Comparison of ENCODE assay signal across 1 cellular context in the genomic region with DNA sequence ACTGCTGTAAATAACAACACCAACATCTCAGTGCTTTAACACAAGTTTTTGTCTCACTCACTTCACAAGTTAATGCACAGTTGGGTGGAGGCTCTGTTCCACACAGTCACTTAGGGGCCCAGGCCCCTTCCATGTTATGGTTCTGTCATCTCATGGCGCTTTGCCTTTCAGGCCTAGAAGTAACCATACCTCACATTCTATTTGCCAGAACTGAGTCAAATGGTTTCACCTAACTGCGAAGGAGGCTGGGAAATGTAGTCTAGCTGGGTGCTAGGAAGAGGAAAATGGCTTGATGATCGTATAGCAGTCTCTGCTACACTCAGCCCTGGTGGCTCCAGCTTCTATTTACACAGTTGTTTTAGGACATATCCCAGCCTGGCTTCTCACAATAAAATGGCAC.
TF ChIP-seq lines count a peak whose summit lies in the region.

No MANE protein-coding gene starts in this region.

TF ChIP-seq in K562, 482 proteins besides CTCF, POLR2A, EP300 and RAD21:
- no peak for TF ChIP-seq ZNF444 (CRISPR knock-in tag; IDR thresholded peaks at IDR 0.05)
- TF ChIP-seq, protein P1, sequence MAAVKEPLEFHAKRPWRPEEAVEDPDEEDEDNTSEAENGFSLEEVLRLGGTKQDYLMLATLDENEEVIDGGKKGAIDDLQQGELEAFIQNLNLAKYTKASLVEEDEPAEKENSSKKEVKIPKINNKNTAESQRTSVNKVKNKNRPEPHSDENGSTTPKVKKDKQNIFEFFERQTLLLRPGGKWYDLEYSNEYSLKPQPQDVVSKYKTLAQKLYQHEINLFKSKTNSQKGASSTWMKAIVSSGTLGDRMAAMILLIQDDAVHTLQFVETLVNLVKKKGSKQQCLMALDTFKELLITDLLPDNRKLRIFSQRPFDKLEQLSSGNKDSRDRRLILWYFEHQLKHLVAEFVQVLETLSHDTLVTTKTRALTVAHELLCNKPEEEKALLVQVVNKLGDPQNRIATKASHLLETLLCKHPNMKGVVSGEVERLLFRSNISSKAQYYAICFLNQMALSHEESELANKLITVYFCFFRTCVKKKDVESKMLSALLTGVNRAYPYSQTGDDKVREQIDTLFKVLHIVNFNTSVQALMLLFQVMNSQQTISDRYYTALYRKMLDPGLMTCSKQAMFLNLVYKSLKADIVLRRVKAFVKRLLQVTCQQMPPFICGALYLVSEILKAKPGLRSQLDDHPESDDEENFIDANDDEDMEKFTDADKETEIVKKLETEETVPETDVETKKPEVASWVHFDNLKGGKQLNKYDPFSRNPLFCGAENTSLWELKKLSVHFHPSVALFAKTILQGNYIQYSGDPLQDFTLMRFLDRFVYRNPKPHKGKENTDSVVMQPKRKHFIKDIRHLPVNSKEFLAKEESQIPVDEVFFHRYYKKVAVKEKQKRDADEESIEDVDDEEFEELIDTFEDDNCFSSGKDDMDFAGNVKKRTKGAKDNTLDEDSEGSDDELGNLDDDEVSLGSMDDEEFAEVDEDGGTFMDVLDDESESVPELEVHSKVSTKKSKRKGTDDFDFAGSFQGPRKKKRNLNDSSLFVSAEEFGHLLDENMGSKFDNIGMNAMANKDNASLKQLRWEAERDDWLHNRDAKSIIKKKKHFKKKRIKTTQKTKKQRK (IDR thresholded peaks at IDR 0.05; ENCODE audit: borderline replicate concordance, low read depth, low read length) = no peak
- no peak for TF ChIP-seq NFIX (CRISPR knock-in tag; IDR thresholded peaks at IDR 0.05; ENCODE audit: low read depth)
- TF ChIP-seq, protein P2, sequence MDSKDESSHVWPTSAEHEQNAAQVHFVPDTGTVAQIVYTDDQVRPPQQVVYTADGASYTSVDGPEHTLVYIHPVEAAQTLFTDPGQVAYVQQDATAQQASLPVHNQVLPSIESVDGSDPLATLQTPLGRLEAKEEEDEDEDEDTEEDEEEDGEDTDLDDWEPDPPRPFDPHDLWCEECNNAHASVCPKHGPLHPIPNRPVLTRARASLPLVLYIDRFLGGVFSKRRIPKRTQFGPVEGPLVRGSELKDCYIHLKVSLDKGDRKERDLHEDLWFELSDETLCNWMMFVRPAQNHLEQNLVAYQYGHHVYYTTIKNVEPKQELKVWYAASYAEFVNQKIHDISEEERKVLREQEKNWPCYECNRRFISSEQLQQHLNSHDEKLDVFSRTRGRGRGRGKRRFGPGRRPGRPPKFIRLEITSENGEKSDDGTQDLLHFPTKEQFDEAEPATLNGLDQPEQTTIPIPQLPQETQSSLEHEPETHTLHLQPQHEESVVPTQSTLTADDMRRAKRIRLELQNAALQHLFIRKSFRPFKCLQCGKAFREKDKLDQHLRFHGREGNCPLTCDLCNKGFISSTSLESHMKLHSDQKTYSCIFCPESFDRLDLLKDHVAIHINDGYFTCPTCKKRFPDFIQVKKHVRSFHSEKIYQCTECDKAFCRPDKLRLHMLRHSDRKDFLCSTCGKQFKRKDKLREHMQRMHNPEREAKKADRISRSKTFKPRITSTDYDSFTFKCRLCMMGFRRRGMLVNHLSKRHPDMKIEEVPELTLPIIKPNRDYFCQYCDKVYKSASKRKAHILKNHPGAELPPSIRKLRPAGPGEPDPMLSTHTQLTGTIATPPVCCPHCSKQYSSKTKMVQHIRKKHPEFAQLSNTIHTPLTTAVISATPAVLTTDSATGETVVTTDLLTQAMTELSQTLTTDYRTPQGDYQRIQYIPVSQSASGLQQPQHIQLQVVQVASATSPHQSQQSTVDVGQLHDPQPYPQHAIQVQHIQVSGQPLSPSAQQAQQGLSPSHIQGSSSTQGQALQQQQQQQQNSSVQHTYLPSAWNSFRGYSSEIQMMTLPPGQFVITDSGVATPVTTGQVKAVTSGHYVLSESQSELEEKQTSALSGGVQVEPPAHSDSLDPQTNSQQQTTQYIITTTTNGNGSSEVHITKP (IDR thresholded peaks at IDR 0.05; ENCODE audit: partially characterized antibody) = peak; percentile 76
- no peak for TF ChIP-seq ZNF146 (CRISPR knock-in tag; IDR thresholded peaks at IDR 0.05; ENCODE audit: unreplicated experiment)
- no peak for TF ChIP-seq NR2C2 (CRISPR knock-in tag; IDR thresholded peaks at IDR 0.05)
- TF ChIP-seq NR2C2 (tag; IDR thresholded peaks at IDR 0.05) = no peak
- no peak for TF ChIP-seq ZNF212 (CRISPR knock-in tag; IDR thresholded peaks at IDR 0.05)
